Comparison of ENCODE assay signal across 8 cellular contexts in the genomic region with DNA sequence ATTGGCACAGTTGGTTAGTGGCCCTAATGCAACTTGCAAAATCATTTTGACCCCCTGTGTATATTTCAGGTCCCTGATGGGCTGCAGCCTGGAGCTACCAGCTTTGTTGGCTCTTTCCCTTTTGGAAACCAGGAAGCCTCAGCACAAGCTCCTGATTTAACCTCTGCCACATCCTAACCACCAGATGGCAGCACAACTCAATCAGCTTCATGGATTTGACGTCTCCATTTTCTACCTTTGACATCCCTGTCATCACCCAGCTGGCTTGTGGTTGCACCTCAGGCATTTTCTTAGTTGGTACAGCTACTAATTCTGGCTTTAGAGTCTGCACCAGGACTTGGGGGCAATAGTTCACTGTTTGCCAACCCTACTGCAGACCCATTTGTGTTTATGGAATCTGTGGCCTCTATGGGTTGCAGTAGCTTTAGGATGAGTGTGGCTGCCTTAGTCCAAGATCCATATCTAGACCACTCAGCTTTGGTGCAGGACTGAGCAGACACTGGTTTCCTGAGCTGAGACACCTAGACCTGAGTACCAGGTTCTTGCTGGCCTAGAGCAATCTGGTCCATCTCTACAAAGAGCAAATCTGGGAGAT.
DNase-seq lines count a peak whose midpoint lies in the region; ATAC-seq, FAIRE-seq and TF ChIP-seq lines count a peak whose summit lies in the region.

No MANE protein-coding gene starts in this region.

- POLR2A ChIA-PET in CD8-positive, alpha-beta memory T cell (lab: Charles Lee): no interaction called here

- peak; percentile 15 to 37 for DNase-seq in AML-193 (lab: John Stamatoyannopoulos, UW)
- DNase-seq in GM12891 (ENCODE audit: insufficient read length, low spot score): peak; percentile 26
- peak; percentile 25 to 69 for DNase-seq in NCI-H446 (lab: John Stamatoyannopoulos, UW)
- peak; percentile 65 to 85 for DNase-seq in T47D (ENCODE audit: low read depth in 1 of 2, low spot score in 1 of 2)
- DNase-seq in left lobe of liver (ENCODE audit: low spot score): no peak
- DNase-seq in CD8-positive, alpha-beta memory T cell: no peak
- no peak for DNase-seq in activated T-helper 1 cell treated with anti-CD3 and anti-CD28 coated beads, Interleukin-12 subunit alpha, Interleukin-12 subunit beta, Interleukin-2, Interleukin-4 antibody, amounts not matched to agents 30 ng/mL and 10 ng/mL and 1 ng/mL, durations not matched to agents 14 hours and 24 hours and 36 hours (ENCODE audit: low spot score)

- H3K4me3 Mint-ChIP-seq in CD8-positive, alpha-beta memory T cell: no peak overlapping the region
- H3K4me3 Mint-ChIP-seq in activated T-helper 1 cell treated with anti-CD3 and anti-CD28 coated beads, Interleukin-12 subunit alpha, Interleukin-12 subunit beta, Interleukin-2, Interleukin-4 antibody, amounts not matched to agents 30 ng/mL and 10 ng/mL and 1 ng/mL, durations not matched to agents 14 hours and 24 hours and 36 hours: no peak overlapping the region

- peak; percentile 13 for FAIRE-seq in GM12891 (lab: Jason Lieb, UNC)

- H3K9me3 ChIP-seq in CD8-positive, alpha-beta memory T cell (ENCODE audit: low read length): no peaks in the 10 kb centered on the region

- intact Hi-C loops in activated T-helper 1 cell treated with anti-CD3 and anti-CD28 coated beads, Interleukin-12 subunit alpha, Interleukin-12 subunit beta, Interleukin-2, Interleukin-4 antibody, amounts not matched to agents 30 ng/mL and 10 ng/mL and 1 ng/mL, durations not matched to agents 14 hours and 24 hours and 36 hours (cut with micrococcal nuclease): no loop called here

- no peak overlapping the region for H3K27ac Mint-ChIP-seq in CD8-positive, alpha-beta memory T cell
- H3K27ac Mint-ChIP-seq in activated T-helper 1 cell treated with anti-CD3 and anti-CD28 coated beads, Interleukin-12 subunit alpha, Interleukin-12 subunit beta, Interleukin-2, Interleukin-4 antibody, amounts not matched to agents 30 ng/mL and 10 ng/mL and 1 ng/mL, durations not matched to agents 14 hours and 24 hours and 36 hours: no peak overlapping the region

- no peaks in the 10 kb centered on the region for H3K27me3 ChIP-seq in CD8-positive, alpha-beta memory T cell (ENCODE audit: insufficient read depth, low read length, poor library complexity, severe bottlenecking)

- ATAC-seq in HG02623 (IDR thresholded peaks at IDR 0.05; ENCODE audit: unreplicated experiment) (peak; percentile 50), left lobe of liver (peak; percentile 88)

- peaks cover 0 to 5% (median 2%) of the 10 kb centered on the region in 5 donors for H3K9me3 Mint-ChIP-seq in CD8-positive, alpha-beta memory T cell
- H3K9me3 Mint-ChIP-seq in activated T-helper 1 cell treated with anti-CD3 and anti-CD28 coated beads, Interleukin-12 subunit alpha, Interleukin-12 subunit beta, Interleukin-2, Interleukin-4 antibody, amounts not matched to agents 30 ng/mL and 10 ng/mL and 1 ng/mL, durations not matched to agents 14 hours and 24 hours and 36 hours: no peaks in the 10 kb centered on the region

- CTCF ChIA-PET in CD8-positive, alpha-beta memory T cell (lab: Charles Lee): no interaction called here

- no peak overlapping the region for H3K4me3 ChIP-seq in CD8-positive, alpha-beta memory T cell (ENCODE audit: low read length)

- in situ Hi-C loops in T47D (cut with HindIII; ENCODE audit: low pct_unique_long_range_greater_than_20kb, low sequenced_read_pairs): no loop called here

- H3K4me1 ChIP-seq in CD8-positive, alpha-beta memory T cell (ENCODE audit: insufficient read depth, low read length): no peaks in the 10 kb centered on the region

- no peak overlapping the region for H3K27ac ChIP-seq in CD8-positive, alpha-beta memory T cell (ENCODE audit: low read depth, low read length)

- H3K27me3 Mint-ChIP-seq in CD8-positive, alpha-beta memory T cell: no peaks in the 10 kb centered on the region
- H3K27me3 Mint-ChIP-seq in activated T-helper 1 cell treated with anti-CD3 and anti-CD28 coated beads, Interleukin-12 subunit alpha, Interleukin-12 subunit beta, Interleukin-2, Interleukin-4 antibody, amounts not matched to agents 30 ng/mL and 10 ng/mL and 1 ng/mL, durations not matched to agents 14 hours and 24 hours and 36 hours (ENCODE audit: insufficient read depth): no peaks in the 10 kb centered on the region

- no peaks in the 10 kb centered on the region for H3K4me1 Mint-ChIP-seq in CD8-positive, alpha-beta memory T cell
- H3K4me1 Mint-ChIP-seq in activated T-helper 1 cell treated with anti-CD3 and anti-CD28 coated beads, Interleukin-12 subunit alpha, Interleukin-12 subunit beta, Interleukin-2, Interleukin-4 antibody, amounts not matched to agents 30 ng/mL and 10 ng/mL and 1 ng/mL, durations not matched to agents 14 hours and 24 hours and 36 hours (ENCODE audit: low read depth): no peaks in the 10 kb centered on the region

- H3K36me3 Mint-ChIP-seq in CD8-positive, alpha-beta memory T cell: no peaks in the 10 kb centered on the region
- H3K36me3 Mint-ChIP-seq in activated T-helper 1 cell treated with anti-CD3 and anti-CD28 coated beads, Interleukin-12 subunit alpha, Interleukin-12 subunit beta, Interleukin-2, Interleukin-4 antibody, amounts not matched to agents 30 ng/mL and 10 ng/mL and 1 ng/mL, durations not matched to agents 14 hours and 24 hours and 36 hours (ENCODE audit: low read depth): no peaks in the 10 kb centered on the region

- H3K36me3 ChIP-seq in CD8-positive, alpha-beta memory T cell (ENCODE audit: insufficient read depth, low read length): no peaks in the 10 kb centered on the region

- TF ChIP-seq POLR2A in GM12891 (IDR thresholded peaks at IDR 0.05; ENCODE audit: low read depth, low read length): no peak

TF ChIP-seq in GM12891, 5 proteins besides CTCF, POLR2A, EP300 and RAD21:
- TF ChIP-seq POLR2AphosphoS5 (IDR thresholded peaks at IDR 0.05; ENCODE audit: low read depth, low read length) (no peak), PAX5 (IDR thresholded peaks at IDR 0.05; ENCODE audit: insufficient read depth, low read length, severe bottlenecking) (no peak), POU2F2 (IDR thresholded peaks at IDR 0.05; ENCODE audit: low read depth, low read length) (no peak), TAF1 (IDR thresholded peaks at IDR 0.05; ENCODE audit: low read depth, low read length) (no peak), SPI1 (IDR thresholded peaks at IDR 0.05; ENCODE audit: low read depth, low read length) (no peak)

Comparison
In these comparisons a context has a peak if more than half of its experiments do, and no peak if none do; other contexts are left out.
1. DNase-seq: peak in AML-193 (2 of 2), GM12891 (single experiment), NCI-H446 (2 of 2) and T47D (2 of 2); none in left lobe of liver (single experiment), CD8-positive, alpha-beta memory T cell (0 of 5) and activated T-helper 1 cell treated with anti-CD3 and anti-CD28 coated beads, Interleukin-12 subunit alpha, Interleukin-12 subunit beta, Interleukin-2, Interleukin-4 antibody, amounts not matched to agents 30 ng/mL and 10 ng/mL and 1 ng/mL, durations not matched to agents 14 hours and 24 hours and 36 hours (single experiment).